ENCODE assay signal across 1 cellular context in the genomic region with DNA sequence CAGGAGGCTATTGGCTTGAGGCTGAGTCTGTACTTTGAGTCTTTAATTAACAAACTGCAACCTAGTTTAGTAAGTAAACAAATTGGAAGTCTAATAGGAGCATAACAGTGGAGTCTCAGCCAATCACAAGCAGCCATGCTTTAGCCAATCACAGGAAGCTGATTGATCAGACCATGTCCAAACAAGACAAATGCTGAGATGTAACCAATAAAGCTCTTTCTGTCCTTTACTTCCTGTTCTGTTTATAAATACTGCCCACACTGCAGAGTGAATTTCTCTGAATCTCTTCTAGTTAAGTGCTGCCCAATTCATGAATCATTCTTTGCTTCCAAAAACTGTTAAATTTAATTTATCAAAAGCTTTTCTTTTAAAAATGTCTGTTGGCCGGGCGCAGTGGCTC.
TF ChIP-seq lines count a peak whose summit lies in the region.

No MANE protein-coding gene starts in this region.

TF ChIP-seq in K562, 482 proteins besides CTCF, POLR2A, EP300 and RAD21 (continued from another document):
- TF ChIP-seq ZBTB40 (IDR thresholded peaks at IDR 0.05) (0 out of 2 replicates have a peak, but pooled peaks have one; percentile 15), ZBTB40 (CRISPR knock-in tag; IDR thresholded peaks at IDR 0.05) (no peak), TBP (optimal IDR thresholded peaks at IDR 0.05; ENCODE audit: low read depth, low read length) (no peak), ZNF23 (CRISPR knock-in tag; IDR thresholded peaks at IDR 0.05) (no peak), SIN3A (IDR thresholded peaks at IDR 0.05; ENCODE audit: borderline replicate concordance in 2 of 2, control insufficient read depth in 1 of 2, low read depth in 2 of 2, low read length in 2 of 2) (no peak)
TF ChIP-seq in K562: peak in this region for 2.
